ENCODE assay signal across 1 cellular context in the genomic region with DNA sequence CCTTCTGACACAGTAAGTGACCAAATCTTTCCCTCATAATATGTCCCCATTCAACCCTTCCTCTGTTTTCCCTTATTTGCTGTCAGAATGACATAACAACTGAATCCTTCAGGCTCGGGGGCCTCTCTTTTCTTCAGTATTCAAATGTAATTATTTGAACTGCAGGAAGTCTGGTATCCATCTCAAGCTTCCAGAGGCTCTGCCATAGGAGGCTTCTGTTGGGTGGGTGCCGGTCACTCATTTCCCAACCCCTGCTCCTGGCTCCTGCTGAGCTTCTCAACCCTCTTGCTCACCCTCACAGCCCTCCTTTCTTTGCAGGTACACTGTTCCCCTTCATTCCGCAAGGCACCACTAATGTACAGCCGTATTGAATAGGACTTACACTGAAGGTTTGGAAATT.
TF ChIP-seq lines count a peak whose summit lies in the region.

No MANE protein-coding gene starts in this region.

TF ChIP-seq in H1, 55 proteins besides CTCF, POLR2A, EP300 and RAD21:
- TF ChIP-seq HDAC2 (IDR thresholded peaks at IDR 0.05; ENCODE audit: borderline replicate concordance in 1 of 2, low read depth in 2 of 2, low read length in 2 of 2) (0 out of 4 replicates have a peak, but pooled peaks of 1 of the 2 experiments have one; percentile 19), PHF8 (conservative IDR thresholded peaks at IDR 0.05; ENCODE audit: low read depth, low read length) (no peak), NRF1 (IDR thresholded peaks at IDR 0.05; ENCODE audit: low read depth, low read length) (no peak), CHD2 (IDR thresholded peaks at IDR 0.05; ENCODE audit: low read length) (no peak)
